1 cellular context compared by ENCODE assay signal in the genomic region with DNA sequence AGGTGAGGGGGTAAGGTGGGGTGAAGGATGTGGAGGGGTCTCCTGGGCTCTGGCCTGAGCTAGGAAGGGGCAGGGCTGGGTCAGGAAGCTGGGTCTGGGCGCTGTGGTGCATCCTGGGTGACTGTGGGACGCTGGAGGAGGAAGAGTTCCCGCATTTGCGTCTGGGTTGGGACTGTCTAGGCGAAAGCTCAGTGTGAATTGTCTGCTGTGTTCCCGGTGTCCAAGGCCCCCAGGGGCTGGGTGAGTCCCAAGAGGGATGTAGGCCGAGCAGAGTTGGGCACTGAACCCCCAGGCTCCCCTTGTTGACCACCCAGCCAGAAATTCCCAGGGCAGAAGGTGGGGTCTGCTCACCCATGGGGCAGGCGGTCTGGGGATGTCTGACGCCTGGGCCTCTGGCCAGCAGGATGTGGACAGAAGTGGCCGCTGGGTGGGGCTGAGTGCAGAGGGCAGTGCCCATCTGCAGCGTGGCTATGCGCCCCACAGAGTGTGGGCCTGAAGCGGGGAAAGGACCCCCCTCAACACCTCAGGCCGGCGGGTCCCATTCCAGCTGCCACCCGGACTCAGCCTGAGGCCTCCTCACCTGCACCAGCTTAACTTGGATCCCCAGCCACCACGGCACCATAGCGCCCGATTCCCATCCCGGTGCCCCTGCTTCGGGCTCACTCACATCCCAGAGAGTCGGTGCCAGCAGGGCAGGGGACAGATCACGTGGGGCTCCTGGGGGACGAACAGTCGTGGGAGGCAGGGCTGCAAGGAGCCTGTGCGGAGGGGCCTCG.
TF ChIP-seq lines count a peak whose summit lies in the region.

No MANE protein-coding gene starts in this region.

TF ChIP-seq in H1, 55 proteins besides CTCF, POLR2A, EP300 and RAD21:
- TF ChIP-seq GTF2F1 (IDR thresholded peaks at IDR 0.05; ENCODE audit: borderline replicate concordance, low read depth, low read length): no peak
- no peak for TF ChIP-seq GABPA (IDR thresholded peaks at IDR 0.05; ENCODE audit: borderline replicate concordance, insufficient read depth, low read length)
- no peak for TF ChIP-seq SAP30 (IDR thresholded peaks at IDR 0.05; ENCODE audit: insufficient read depth, insufficient replicate concordance, low read length)
- TF ChIP-seq YY1 (IDR thresholded peaks at IDR 0.05; ENCODE audit: low read depth, low read length): no peak
- no peak for TF ChIP-seq RBBP5 (IDR thresholded peaks at IDR 0.05; ENCODE audit: borderline replicate concordance, low read depth, low read length)
- TF ChIP-seq, protein P1, sequence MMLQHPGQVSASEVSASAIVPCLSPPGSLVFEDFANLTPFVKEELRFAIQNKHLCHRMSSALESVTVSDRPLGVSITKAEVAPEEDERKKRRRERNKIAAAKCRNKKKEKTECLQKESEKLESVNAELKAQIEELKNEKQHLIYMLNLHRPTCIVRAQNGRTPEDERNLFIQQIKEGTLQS (IDR thresholded peaks at IDR 0.05; ENCODE audit: insufficient read depth, low read depth, low read length): no peak
- TF ChIP-seq CHD2 (IDR thresholded peaks at IDR 0.05; ENCODE audit: low read length): no peak
- TF ChIP-seq JUND (IDR thresholded peaks at IDR 0.05; ENCODE audit: low read length): no peak
- no peak for TF ChIP-seq ZNF274 (IDR thresholded peaks at IDR 0.05; ENCODE audit: borderline replicate concordance, extremely low read depth, low read length)
- no peak for TF ChIP-seq CBX8 (IDR thresholded peaks at IDR 0.05; ENCODE audit: borderline replicate concordance, low read depth, low read length)
- TF ChIP-seq TBP (IDR thresholded peaks at IDR 0.05; ENCODE audit: low read depth, low read length): no peak
- TF ChIP-seq SP4 (IDR thresholded peaks at IDR 0.05; ENCODE audit: low read length): no peak
- no peak for TF ChIP-seq CEBPB (IDR thresholded peaks at IDR 0.05; ENCODE audit: low read depth, low read length)
- TF ChIP-seq NANOG (IDR thresholded peaks at IDR 0.05; ENCODE audit: insufficient read depth, low read depth, low read length, poor library complexity, severe bottlenecking): no peak
- TF ChIP-seq SIX5 (IDR thresholded peaks at IDR 0.05; ENCODE audit: low read depth, low read length): no peak
- TF ChIP-seq EZH2 (IDR thresholded peaks at IDR 0.05; ENCODE audit: low read depth, low read length, severe bottlenecking): no peak
- no peak for TF ChIP-seq PHF8 (conservative IDR thresholded peaks at IDR 0.05; ENCODE audit: low read depth, low read length)
- TF ChIP-seq MAX (IDR thresholded peaks at IDR 0.05): no peak
